ENCODE assay signal across 26 cellular contexts in the genomic region with DNA sequence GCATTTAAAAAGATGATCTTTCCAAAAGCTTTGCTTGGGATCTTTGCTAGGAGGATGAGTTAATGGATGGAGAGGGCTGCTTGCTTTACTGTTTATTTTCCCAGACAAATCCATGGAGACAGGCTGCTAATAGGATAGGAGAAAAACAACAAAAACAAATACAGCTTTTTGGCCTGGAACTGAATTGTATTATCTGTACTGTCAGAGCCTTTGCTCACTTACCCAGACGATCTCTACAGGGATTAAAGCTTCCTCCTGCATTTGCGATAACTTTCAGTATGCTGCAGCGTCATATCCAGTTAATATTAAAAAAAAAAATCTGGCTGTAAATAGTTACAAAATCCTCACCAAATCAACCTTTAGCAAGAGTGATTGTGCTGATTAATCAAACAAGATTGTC.
DNase-seq lines count a peak whose midpoint lies in the region; ATAC-seq and TF ChIP-seq lines count a peak whose summit lies in the region.
"Had no signal": no experiment of that assay in that cellular context is flagged by ENCODE, and none has a peak within 500 bp of the region (broad histone marks: within the 10 kb centered on the region; RNA-seq: fewer than 3 reads in every experiment).

No MANE protein-coding gene starts in this region.

- no peak overlapping the region for H2BK20ac ChIP-seq in IMR-90 (ENCODE audit: low read depth, low read length)

- TF ChIP-seq CTCF in IMR-90 (conservative IDR thresholded peaks at IDR 0.05; ENCODE audit: low read depth, low read length), result no peak
- no peak for TF ChIP-seq CTCF in left ventricle myocardium inferior (IDR thresholded peaks at IDR 0.05; ENCODE audit: borderline replicate concordance)
- TF ChIP-seq CTCF in parathyroid adenoma (IDR thresholded peaks at IDR 0.05), result no peak

- H3K27ac ChIP-seq in IMR-90 (ENCODE audit: insufficient read depth, low read length) (no peak overlapping the region), left ventricle myocardium inferior (replicated peaks) (peak overlapping the region; percentile 64), parathyroid adenoma (peak overlapping the region; percentile 51)
- H3K27ac ChIP-seq: BLaER1, RWPE1, SK-N-MC had no signal

- POLR2A ChIA-PET in IMR-90 (lab: Charles Lee; ENCODE audit: unreplicated experiment), result interaction anchor here (0.6 kb wide), 1 partner anchor 500 kb away, joined by 3 read pairs; no protein-coding TSS in a partner anchor

- TF ChIP-seq POLR2A in IMR-90 (IDR thresholded peaks at IDR 0.05; ENCODE audit: low read depth, low read length), result no peak

- H4K91ac ChIP-seq in IMR-90 (ENCODE audit: insufficient read depth, low read depth, low read length), result no peak overlapping the region

- H3K4me3 ChIP-seq in IMR-90 (ENCODE audit: insufficient read depth, low read depth, low read length) (no peak overlapping the region), adipocyte (ENCODE audit: low read length) (peak overlapping the region; percentile 60), left ventricle myocardium inferior (no peak overlapping the region), parathyroid adenoma (ENCODE audit: low read depth, low read length) (no peak overlapping the region)
- H3K4me3 ChIP-seq: BLaER1, K562, SK-N-MC had no signal

- no CpG with 5 or more reads among the region's 3 CpGs for WGBS in IMR-90 (ENCODE audit: extremely low coverage in 2 of 2, insufficient read length in 1 of 2), 2 experiments

- CTCF ChIA-PET in IMR-90 (lab: Yijun Ruan, JAX), result interaction anchor here (1.8 kb wide), 1 partner anchor 11 kb away, joined by 4 read pairs; no protein-coding TSS in a partner anchor

- no peak for TF ChIP-seq RAD21 in IMR-90 (IDR thresholded peaks at IDR 0.05; ENCODE audit: low read length)

- H3K23ac ChIP-seq in IMR-90 (ENCODE audit: low read depth, low read length), result no peak overlapping the region

- H3K4ac ChIP-seq in IMR-90 (ENCODE audit: low read depth, low read length), result no peak overlapping the region

- H2AK9ac ChIP-seq in IMR-90 (replicated peaks; ENCODE audit: low read depth, low read length, poor library complexity), result no peak overlapping the region

- H2BK120ac ChIP-seq in IMR-90 (ENCODE audit: low read depth, low read length), result no peak overlapping the region

- H2AFZ ChIP-seq in IMR-90 (replicated peaks; ENCODE audit: low read length, poor library complexity), result no peak overlapping the region
- no peak overlapping the region for H2AFZ ChIP-seq in parathyroid adenoma

- H4K20me1 ChIP-seq in IMR-90 (ENCODE audit: insufficient read depth, low read length), result no peaks in the 10 kb centered on the region
- H4K20me1 ChIP-seq: BLaER1 had no signal

- H3K4me2 ChIP-seq in IMR-90 (ENCODE audit: low read depth, low read length), result no peak overlapping the region
- H3K4me2 ChIP-seq in parathyroid adenoma (ENCODE audit: low read length), result no peak overlapping the region
- H3K4me2 ChIP-seq: BLaER1 had no signal

- no peaks in the 10 kb centered on the region; the same call in 1 of the 2 replicates for H3K9me3 ChIP-seq in IMR-90 (ENCODE audit: control insufficient read depth, insufficient read depth, low read length)
- no peaks in the 10 kb centered on the region for H3K9me3 ChIP-seq in adipocyte (ENCODE audit: control insufficient read depth, low read length)
- H3K9me3 ChIP-seq in left ventricle myocardium inferior (replicated peaks), result no peaks in the 10 kb centered on the region
- no peaks in the 10 kb centered on the region for H3K9me3 ChIP-seq in parathyroid adenoma (ENCODE audit: control insufficient read depth, low read length)

- no peak overlapping the region; the same call in 1 of the 2 replicates for H3K18ac ChIP-seq in IMR-90 (ENCODE audit: low read depth, low read length)

- H3K27me3 ChIP-seq in IMR-90 (ENCODE audit: control insufficient read depth, insufficient read depth, low read length) (no peaks in the 10 kb centered on the region), adipocyte (replicated peaks; ENCODE audit: control insufficient read depth, insufficient read depth, low read length) (no peaks in the 10 kb centered on the region), left ventricle myocardium inferior (ENCODE audit: low read depth) (no peaks in the 10 kb centered on the region), parathyroid adenoma (ENCODE audit: control insufficient read depth, insufficient read depth, low read length) (no peaks in the 10 kb centered on the region)
- H3K27me3 ChIP-seq: BLaER1 had no signal

- dilution Hi-C loops in IMR-90 (cut with HindIII; ENCODE audit: low sequenced_read_pairs, unreplicated experiment), result no loop called here

- H2AK5ac ChIP-seq in IMR-90 (ENCODE audit: low read depth, low read length), result no peak overlapping the region

- H4K5ac ChIP-seq in IMR-90 (ENCODE audit: low read depth, low read length), result no peak overlapping the region

- DNase-seq in IMR-90, result no peak
- DNase-seq in adipocyte (ENCODE audit: low read depth), result no peak
- DNase-seq in left ventricle myocardium inferior, result no peak
- no peak for DNase-seq in DMS 273 treated with DMSO at 0.1 percent for 48 hours (lab: John Stamatoyannopoulos, UW)
- no peak for DNase-seq in medulla oblongata (ENCODE audit: extremely low spot score)
- DNase-seq: CD4-positive, CD25-positive, alpha-beta regulatory T cell; DMS53; GOT3; HCEC 1CT; Kasumi-1; NCI-H1092 treated with DMSO at 0.1 percent for 48 hours; NCI-H1436; NCI-H187; NCI-H2081 treated with DMSO at 0.1 percent for 48 hours; NCI-H2171; NCI-H226; NCI-H510A; NCI-H69; SIG-M5 had no signal

- H3K4me1 ChIP-seq in IMR-90 (ENCODE audit: control insufficient read depth, insufficient read depth, low read length) (peaks cover 5% of the 10 kb centered on the region), adipocyte (ENCODE audit: control insufficient read depth, insufficient read depth, low read length) (peaks cover 27% of the 10 kb centered on the region), left ventricle myocardium inferior (peaks cover 20% of the 10 kb centered on the region), parathyroid adenoma (no peaks in the 10 kb centered on the region)
- H3K4me1 ChIP-seq: BLaER1 had no signal

- no peak overlapping the region for H2BK5ac ChIP-seq in IMR-90 (ENCODE audit: low read depth, low read length, poor library complexity, severe bottlenecking)

- H3K36me3 ChIP-seq in IMR-90 (ENCODE audit: control insufficient read depth, insufficient read depth, low read length) (no peaks in the 10 kb centered on the region), adipocyte (ENCODE audit: control insufficient read depth, insufficient read depth, low read length, severe bottlenecking) (no peaks in the 10 kb centered on the region), left ventricle myocardium inferior (no peaks in the 10 kb centered on the region), parathyroid adenoma (ENCODE audit: control insufficient read depth, insufficient read depth, low read length) (no peaks in the 10 kb centered on the region)

- H3K14ac ChIP-seq in IMR-90 (replicated peaks; ENCODE audit: low read depth, low read length), result no peak overlapping the region

- no peak overlapping the region for H3K9ac ChIP-seq in IMR-90 (ENCODE audit: low read depth, low read length)
- H3K9ac ChIP-seq in adipocyte (ENCODE audit: low read length), result peak overlapping the region; percentile 59
- no peak overlapping the region for H3K9ac ChIP-seq in parathyroid adenoma
- H3K9ac ChIP-seq: BLaER1 had no signal

- no peak overlapping the region; a peak in 1 of 4 replicates for H4K8ac ChIP-seq in IMR-90 (ENCODE audit: low read depth in 2 of 2, low read length in 2 of 2)

- H3K79me1 ChIP-seq in IMR-90 (ENCODE audit: low read depth in 1 of 2, low read length in 2 of 2), result peaks cover 0 to 20% of the 10 kb centered on the region in 2 experiments; a peak in 1 of 4 replicates

- in situ Hi-C loops in IMR-90 (cut with MboI; ENCODE audit: low sequenced_read_pairs), result loop anchor here (10.0 kb wide), 2 partner anchors 552 to 992 kb away; no protein-coding TSS in a partner anchor

- no peaks in the 10 kb centered on the region for H3K79me2 ChIP-seq in parathyroid adenoma

- no peak overlapping the region for H2BK15ac ChIP-seq in IMR-90 (ENCODE audit: low read depth, low read length)

- H3K56ac ChIP-seq in IMR-90 (ENCODE audit: extremely low read depth, insufficient read depth, low read length), result no peak overlapping the region

- ATAC-seq in IMR-90 (ENCODE audit: low read depth), result 0 out of 2 replicates have a peak, but pooled peaks have one; percentile 11
- ATAC-seq in GM21447 (IDR thresholded peaks at IDR 0.05; ENCODE audit: unreplicated experiment), result no peak
- ATAC-seq: K562, Panc1 had no signal

- BruUV-seq in IMR-90 (replicated peaks; lab: Mats Ljungman, UMichigan), result no TSS peak

- H3K9me1 ChIP-seq in IMR-90 (ENCODE audit: insufficient read depth, low read length), result no peaks in the 10 kb centered on the region

- intact Hi-C loops in IMR-90 (cut with micrococcal nuclease) (no loop called here), left ventricle myocardium inferior (cut with micrococcal nuclease) (no loop called here)

TF ChIP-seq in IMR-90, 13 proteins besides CTCF, POLR2A, EP300 and RAD21 (continues in another document):
- TF ChIP-seq MXI1 (IDR thresholded peaks at IDR 0.05; ENCODE audit: borderline replicate concordance, low read depth, low read length) (no peak), BHLHE40 (IDR thresholded peaks at IDR 0.05; ENCODE audit: low read depth, low read length) (no peak), RFX5 (IDR thresholded peaks at IDR 0.05; ENCODE audit: low read depth, low read length) (no peak), USF2 (IDR thresholded peaks at IDR 0.05; ENCODE audit: low read depth, low read length) (no peak), MAZ (IDR thresholded peaks at IDR 0.05; ENCODE audit: borderline replicate concordance, low read depth, low read length) (no peak), NFE2L2 (IDR thresholded peaks at IDR 0.05; ENCODE audit: low read depth, low read length) (no peak), RCOR1 (IDR thresholded peaks at IDR 0.05; ENCODE audit: insufficient replicate concordance, low read length) (no peak)
- TF ChIP-seq, protein P1, sequence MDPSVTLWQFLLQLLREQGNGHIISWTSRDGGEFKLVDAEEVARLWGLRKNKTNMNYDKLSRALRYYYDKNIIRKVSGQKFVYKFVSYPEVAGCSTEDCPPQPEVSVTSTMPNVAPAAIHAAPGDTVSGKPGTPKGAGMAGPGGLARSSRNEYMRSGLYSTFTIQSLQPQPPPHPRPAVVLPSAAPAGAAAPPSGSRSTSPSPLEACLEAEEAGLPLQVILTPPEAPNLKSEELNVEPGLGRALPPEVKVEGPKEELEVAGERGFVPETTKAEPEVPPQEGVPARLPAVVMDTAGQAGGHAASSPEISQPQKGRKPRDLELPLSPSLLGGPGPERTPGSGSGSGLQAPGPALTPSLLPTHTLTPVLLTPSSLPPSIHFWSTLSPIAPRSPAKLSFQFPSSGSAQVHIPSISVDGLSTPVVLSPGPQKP (IDR thresholded peaks at IDR 0.05; ENCODE audit: borderline replicate concordance, low read depth, low read length), result no peak
